Comparison of ENCODE assay signal across 1 cellular context in the genomic region with DNA sequence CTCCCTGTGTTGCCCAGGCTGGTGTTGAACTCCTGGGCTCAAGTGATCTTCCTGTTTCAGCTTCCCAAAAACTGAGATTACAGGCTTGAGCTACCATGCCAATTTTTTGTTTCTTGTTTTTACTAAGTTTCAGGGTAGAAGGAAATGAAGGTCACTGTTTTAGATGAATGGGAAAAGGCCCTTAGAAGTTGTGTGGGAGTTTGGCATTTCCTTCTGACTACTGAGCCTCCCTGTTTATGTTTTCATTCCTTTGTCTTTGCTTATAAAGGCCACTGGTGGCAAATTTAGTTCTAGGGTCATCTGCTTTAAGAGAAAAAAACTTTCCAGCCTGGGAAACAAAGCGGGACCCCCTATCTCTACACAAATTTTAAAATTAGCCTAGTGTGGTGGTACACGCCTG.
TF ChIP-seq lines count a peak whose summit lies in the region.

No MANE protein-coding gene starts in this region.

TF ChIP-seq in IMR-90, 13 proteins besides CTCF, POLR2A, EP300 and RAD21 (continued from another document):
- TF ChIP-seq, protein P1, sequence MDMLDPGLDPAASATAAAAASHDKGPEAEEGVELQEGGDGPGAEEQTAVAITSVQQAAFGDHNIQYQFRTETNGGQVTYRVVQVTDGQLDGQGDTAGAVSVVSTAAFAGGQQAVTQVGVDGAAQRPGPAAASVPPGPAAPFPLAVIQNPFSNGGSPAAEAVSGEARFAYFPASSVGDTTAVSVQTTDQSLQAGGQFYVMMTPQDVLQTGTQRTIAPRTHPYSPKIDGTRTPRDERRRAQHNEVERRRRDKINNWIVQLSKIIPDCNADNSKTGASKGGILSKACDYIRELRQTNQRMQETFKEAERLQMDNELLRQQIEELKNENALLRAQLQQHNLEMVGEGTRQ (IDR thresholded peaks at IDR 0.05; ENCODE audit: low read depth, low read length), result no peak
- TF ChIP-seq ELK1 (IDR thresholded peaks at IDR 0.05; ENCODE audit: borderline replicate concordance, low read depth, low read length) (no peak), BHLHE40 (IDR thresholded peaks at IDR 0.05; ENCODE audit: low read depth, low read length) (no peak), NFE2L2 (IDR thresholded peaks at IDR 0.05; ENCODE audit: low read depth, low read length) (no peak)
